ENCODE assay signal across 11 cellular contexts in the genomic region with DNA sequence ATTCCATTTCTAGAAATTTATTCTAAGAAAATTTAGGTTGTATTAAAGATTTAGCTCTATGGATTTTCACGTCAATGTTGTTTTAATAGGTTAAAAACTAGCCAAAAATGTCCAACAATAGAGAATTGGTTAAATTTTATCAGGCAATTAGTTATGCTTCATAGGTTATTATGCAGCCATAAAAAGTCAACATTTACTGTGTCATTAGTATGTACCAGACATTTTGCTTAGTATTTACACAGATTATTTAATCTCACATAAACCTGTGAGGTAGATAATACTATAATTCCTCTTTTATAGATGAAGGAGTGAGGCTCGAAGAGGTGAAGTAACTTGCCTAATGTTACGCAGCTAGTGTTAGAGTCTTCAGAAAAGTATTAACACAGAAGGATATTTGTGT. TPM values are rescaled to one million over a fixed set of nuclear protein-coding genes. Genes with fewer than 3 reads are reported as not detected.
A peak's percentile ranks its signal among the peaks of the same experiment; 100 is the strongest.
DNase-seq lines count a peak whose midpoint lies in the region; ATAC-seq, FAIRE-seq and TF ChIP-seq lines count a peak whose summit lies in the region.
"Had no signal": no experiment of that assay in that cellular context is flagged by ENCODE, and none has a peak within 500 bp of the region (broad histone marks: within the 10 kb centered on the region; RNA-seq: fewer than 3 reads in every experiment).

No MANE protein-coding gene starts in this region.

- H2AFZ ChIP-seq in endothelial cell of umbilical vein (ENCODE audit: low read depth, low read length): no peak overlapping the region

- CTCF ChIA-PET in Calu3 (lab: Charles Lee) (no interaction called here), endothelial cell of umbilical vein (lab: Charles Lee) (interaction anchor here (0.9 to 1.8 kb wide), 2 partner anchors 9 to 26 kb away, joined by 4 to 5 read pairs; no protein-coding TSS in a partner anchor)

- no CpG with 5 or more reads among the region's 3 CpGs for WGBS in mesendoderm (ENCODE audit: extremely low coverage, insufficient coverage, low lambda C conversion rate)

- peaks cover 9% of the 10 kb centered on the region for H4K20me1 ChIP-seq in endothelial cell of umbilical vein (replicated peaks; ENCODE audit: control insufficient read depth, extremely low read depth, insufficient read depth, low read length)

- H3K4ac ChIP-seq in mesendoderm (ENCODE audit: low read depth, low read length): no peak overlapping the region

- intact Hi-C loops in Calu3 (cut with micrococcal nuclease; ENCODE audit: unreplicated experiment): no loop called here
- intact Hi-C loops in endothelial cell of umbilical vein (cut with micrococcal nuclease): no loop called here

- H3K27ac ChIP-seq in endothelial cell of umbilical vein (ENCODE audit: insufficient read depth, low read depth, low read length): no peak overlapping the region
- H3K27ac ChIP-seq in mesendoderm (ENCODE audit: low read depth, low read length): no peak overlapping the region

- no peak overlapping the region for H2BK15ac ChIP-seq in mesendoderm (replicated peaks; ENCODE audit: low read depth)

- no peak overlapping the region for H4K8ac ChIP-seq in mesendoderm (ENCODE audit: low read depth, low read length)

- H3K79me2 ChIP-seq in endothelial cell of umbilical vein (ENCODE audit: control insufficient read depth, insufficient read depth, low read length) (peaks cover 68% of the 10 kb centered on the region), mesendoderm (ENCODE audit: control insufficient read depth, insufficient read depth, low read length) (peaks cover 33% of the 10 kb centered on the region)

- H2AK5ac ChIP-seq in mesendoderm (ENCODE audit: low read length): no peak overlapping the region

- DNase-seq in Calu3 (no peak), NB4 (ENCODE audit: low read depth) (no peak), endothelial cell of umbilical vein (ENCODE audit: low read depth, low spot score) (no peak), osteocyte (ENCODE audit: extremely low spot score, unreplicated experiment) (no peak), mesendoderm (no peak), urothelium cell line (ENCODE audit: low spot score) (no peak), DMS53 treated with DMSO at 0.1 percent for 48 hours (lab: John Stamatoyannopoulos, UW; ENCODE audit: unreplicated experiment) (no peak)
- DNase-seq: NCI-H1105; stimulated activated CD8-positive, alpha-beta memory T cell treated with anti-CD3 and anti-CD28 coated beads, Interleukin-4, amount 100 ng/mL, for 48 hours had no signal

- H3K23ac ChIP-seq in mesendoderm (ENCODE audit: low read length): no peak overlapping the region

- peak overlapping the region; percentile 89 for H3K4me2 ChIP-seq in endothelial cell of umbilical vein (ENCODE audit: insufficient read depth, low read length)
- no peak overlapping the region for H3K4me2 ChIP-seq in mesendoderm (ENCODE audit: low read length)

- H3K4me3 ChIP-seq in NB4 (ENCODE audit: low read depth, low read length) (peak overlapping the region; percentile 98), endothelial cell of umbilical vein (replicated peaks in 1 of 3; ENCODE audit: insufficient read depth in 1 of 3, low read depth in 1 of 3, low read length in 3 of 3) (peak overlapping the region in 1 of 3 experiments; percentile 91), mesendoderm (ENCODE audit: low read length) (no peak overlapping the region)

- POLR2A ChIA-PET in endothelial cell of umbilical vein (lab: Charles Lee): no interaction called here

- H3K9me1 ChIP-seq in endothelial cell of umbilical vein (replicated peaks; ENCODE audit: control insufficient read depth, extremely low read depth, insufficient read depth, low read length): no peaks in the 10 kb centered on the region

- no peaks in the 10 kb centered on the region for H3K27me3 ChIP-seq in endothelial cell of umbilical vein (ENCODE audit: control insufficient read depth in 2 of 2, insufficient read depth in 2 of 2, low read length in 2 of 2)
- H3K27me3 ChIP-seq in mesendoderm (ENCODE audit: insufficient read depth, low read length, poor library complexity): no peaks in the 10 kb centered on the region

- H3K79me1 ChIP-seq in mesendoderm (ENCODE audit: low read length): peaks cover 9% of the 10 kb centered on the region

- H2BK5ac ChIP-seq in mesendoderm (ENCODE audit: low read length): no peak overlapping the region

- peak overlapping the region; percentile 90 for H3K9ac ChIP-seq in endothelial cell of umbilical vein (replicated peaks; ENCODE audit: extremely low read depth, insufficient read depth, low read length)
- no peak overlapping the region for H3K9ac ChIP-seq in mesendoderm (ENCODE audit: low read length)

- H3K4me3 Mint-ChIP-seq in Calu3 (ENCODE audit: low read depth, unreplicated experiment) (peak overlapping the region; percentile 94), osteocyte (ENCODE audit: unreplicated experiment) (peak overlapping the region; percentile 92)

- H3K27ac Mint-ChIP-seq in Calu3 (ENCODE audit: unreplicated experiment) (no peak overlapping the region), osteocyte (ENCODE audit: unreplicated experiment) (no peak overlapping the region)

- BruUV-seq in Calu3 (replicated peaks; lab: Mats Ljungman, UMichigan): no TSS peak
- BruUV-seq in endothelial cell of umbilical vein (replicated peaks; lab: Mats Ljungman, UMichigan): no TSS peak

- H3K9me3 Mint-ChIP-seq in Calu3 (ENCODE audit: low read depth, unreplicated experiment) (no peaks in the 10 kb centered on the region), osteocyte (ENCODE audit: unreplicated experiment) (no peaks in the 10 kb centered on the region)

- H3K18ac ChIP-seq in mesendoderm (ENCODE audit: low read length): no peak overlapping the region

- dilution Hi-C loops in endothelial cell of umbilical vein (cut with MboI; ENCODE audit: extremely low pct_ligation_motif_present, low sequenced_read_pairs): no loop called here

- FAIRE-seq in endothelial cell of umbilical vein (lab: Jason Lieb, UNC): no peak
- FAIRE-seq in urothelium cell line (lab: Jason Lieb, UNC): no peak
- FAIRE-seq: GM12892 had no signal

- no peaks in the 10 kb centered on the region for H3K36me3 ChIP-seq in endothelial cell of umbilical vein (ENCODE audit: control insufficient read depth in 2 of 2, extremely low read depth in 1 of 2, insufficient read depth in 2 of 2, low read length in 2 of 2)
- no peaks in the 10 kb centered on the region for H3K36me3 ChIP-seq in mesendoderm (ENCODE audit: control insufficient read depth, insufficient read depth, low read length)

- H3K36me3 Mint-ChIP-seq in Calu3 (ENCODE audit: insufficient read depth, unreplicated experiment) (peaks cover 31% of the 10 kb centered on the region), osteocyte (ENCODE audit: unreplicated experiment) (peaks cover 2% of the 10 kb centered on the region)

- TF ChIP-seq POLR2A in NB4 (IDR thresholded peaks at IDR 0.05; ENCODE audit: extremely low read depth, insufficient read length) (no peak), endothelial cell of umbilical vein (IDR thresholded peaks at IDR 0.05; ENCODE audit: low read depth, low read length) (no peak)

- no peaks in the 10 kb centered on the region for H3K27me3 Mint-ChIP-seq in Calu3 (ENCODE audit: unreplicated experiment)
- no peaks in the 10 kb centered on the region for H3K27me3 Mint-ChIP-seq in osteocyte (ENCODE audit: unreplicated experiment)

- peaks cover 33% of the 10 kb centered on the region for H3K4me1 Mint-ChIP-seq in Calu3 (ENCODE audit: low read depth, unreplicated experiment)
- peaks cover 57% of the 10 kb centered on the region for H3K4me1 Mint-ChIP-seq in osteocyte (ENCODE audit: unreplicated experiment)

- TF ChIP-seq CTCF in Calu3 (IDR thresholded peaks at IDR 0.05; ENCODE audit: unreplicated experiment) (no peak), NB4 (IDR thresholded peaks at IDR 0.05; ENCODE audit: low read depth, low read length) (no peak), endothelial cell of umbilical vein (IDR thresholded peaks at IDR 0.05; ENCODE audit: extremely low read depth in 1 of 2, insufficient read depth in 1 of 2, low read depth in 1 of 2, low read length in 2 of 2) (no peak), osteocyte (IDR thresholded peaks at IDR 0.05) (no peak)

- H3K4me1 ChIP-seq in endothelial cell of umbilical vein (ENCODE audit: control insufficient read depth, extremely low read depth, insufficient read depth, low read length): peaks cover 24% of the 10 kb centered on the region
- H3K4me1 ChIP-seq in mesendoderm (ENCODE audit: control insufficient read depth, low read depth, low read length): no peaks in the 10 kb centered on the region

- no peak for ATAC-seq in GM21360 (IDR thresholded peaks at IDR 0.05; ENCODE audit: unreplicated experiment)

- H3K56ac ChIP-seq in mesendoderm (ENCODE audit: low read length): no peak overlapping the region

- H2BK120ac ChIP-seq in mesendoderm (ENCODE audit: low read depth, low read length): no peak overlapping the region

- no peaks in the 10 kb centered on the region for H3K9me3 ChIP-seq in endothelial cell of umbilical vein (replicated peaks; ENCODE audit: control insufficient read depth, insufficient read depth, low read length)

- H4K5ac ChIP-seq in mesendoderm (ENCODE audit: low read length): no peak overlapping the region

TF ChIP-seq in endothelial cell of umbilical vein, 7 proteins besides CTCF, POLR2A, EP300 and RAD21:
- no peak for TF ChIP-seq JUN (IDR thresholded peaks at IDR 0.05; ENCODE audit: borderline replicate concordance, insufficient read depth, insufficient read length, low read depth)

RNA-seq across cellular contexts. Expression of gene GOLGA4, which starts 1.9 kb away (rescaled TPM):
- 63.1 and 76.8 TPM in 2 replicates for total RNA-seq in Calu3 (2022)
- 58.3 and 69.6 TPM in 2 replicates for total RNA-seq in endothelial cell of umbilical vein
- polyA plus RNA-seq in endothelial cell of umbilical vein: 5.1 and 7.6 TPM in 2 replicates
- polyA plus RNA-seq in endothelial cell of umbilical vein (2011; cell fraction: cytosol; rRNA removed): 11.5 and 11.6 TPM in 2 replicates
- polyA plus RNA-seq in endothelial cell of umbilical vein (2011; cell fraction: nucleus; rRNA removed): 21.1 and 22.6 TPM in 2 replicates
- 34.4 and 44.7 TPM in 2 replicates for polyA plus RNA-seq in endothelial cell of umbilical vein (2012)
- 25.6 and 32.8 TPM in 2 replicates for polyA minus RNA-seq in endothelial cell of umbilical vein
- 17.8 TPM for polyA minus RNA-seq in endothelial cell of umbilical vein (2011; cell fraction: cytosol; rRNA and poly(A)+ RNA removed)
- polyA minus RNA-seq in endothelial cell of umbilical vein (2011; cell fraction: nucleus; rRNA and poly(A)+ RNA removed): 46.5 and 54.7 TPM in 2 replicates
- total RNA-seq in osteocyte: 55.9 and 62.8 TPM in 2 replicates
- 35.5 TPM for polyA plus RNA-seq in mesendoderm (2013, experiment 1 of 2)
- polyA plus RNA-seq in mesendoderm (2013, experiment 2 of 2): 37.2 TPM
